Comparison of ENCODE assay signal across 1 cellular context in the genomic region with DNA sequence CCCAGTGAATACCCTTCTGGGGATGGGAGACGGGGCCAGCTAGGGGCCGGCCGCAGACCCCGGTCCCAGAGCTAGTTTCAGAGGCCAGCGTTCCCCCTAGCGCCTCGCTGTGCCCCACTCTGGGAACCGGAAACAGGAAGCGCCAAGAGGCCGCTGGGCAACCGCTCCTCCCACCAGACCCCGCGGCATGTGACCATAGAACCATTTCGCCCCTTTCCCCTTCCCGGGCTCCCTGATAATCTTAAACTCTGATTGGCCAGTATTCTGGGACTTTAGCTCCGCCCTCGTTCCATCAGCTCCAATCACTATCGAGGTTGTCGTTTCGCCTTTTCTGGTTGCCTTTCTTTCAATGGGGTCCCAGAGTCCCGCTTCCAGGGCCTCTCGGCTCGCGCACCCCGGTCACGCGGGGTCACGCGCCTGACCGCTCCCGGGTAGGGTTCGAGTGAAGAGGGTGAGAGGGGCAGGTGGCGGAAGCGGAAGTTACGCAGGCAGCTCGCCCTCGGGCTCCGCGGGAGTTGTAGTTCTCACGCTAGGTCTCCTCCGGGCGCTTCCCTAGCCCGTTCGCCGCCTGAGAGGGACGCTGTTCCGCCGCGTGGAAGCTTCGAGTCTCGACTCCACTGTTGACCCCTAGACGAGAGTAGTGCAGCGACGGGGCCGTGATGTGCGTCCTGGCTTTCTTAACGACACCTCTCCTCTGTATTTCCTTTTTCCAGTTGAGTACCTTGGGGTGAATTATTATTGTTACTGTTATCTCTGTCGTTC.
TF ChIP-seq lines count a peak whose summit lies in the region.

A gene (minus strand): TSS at position 121 of the 762 bp plus-strand sequence. CDS start 3,241 bp downstream, outside the sequence.

TF ChIP-seq in GM23338, 12 proteins besides CTCF, POLR2A, EP300 and RAD21:
- TF ChIP-seq JUNB (IDR thresholded peaks at IDR 0.05; ENCODE audit: unreplicated experiment): no peak
- peak; percentile 70 for TF ChIP-seq POLR2AphosphoS5 (IDR thresholded peaks at IDR 0.05; ENCODE audit: low read depth)
- TF ChIP-seq, protein P1, sequence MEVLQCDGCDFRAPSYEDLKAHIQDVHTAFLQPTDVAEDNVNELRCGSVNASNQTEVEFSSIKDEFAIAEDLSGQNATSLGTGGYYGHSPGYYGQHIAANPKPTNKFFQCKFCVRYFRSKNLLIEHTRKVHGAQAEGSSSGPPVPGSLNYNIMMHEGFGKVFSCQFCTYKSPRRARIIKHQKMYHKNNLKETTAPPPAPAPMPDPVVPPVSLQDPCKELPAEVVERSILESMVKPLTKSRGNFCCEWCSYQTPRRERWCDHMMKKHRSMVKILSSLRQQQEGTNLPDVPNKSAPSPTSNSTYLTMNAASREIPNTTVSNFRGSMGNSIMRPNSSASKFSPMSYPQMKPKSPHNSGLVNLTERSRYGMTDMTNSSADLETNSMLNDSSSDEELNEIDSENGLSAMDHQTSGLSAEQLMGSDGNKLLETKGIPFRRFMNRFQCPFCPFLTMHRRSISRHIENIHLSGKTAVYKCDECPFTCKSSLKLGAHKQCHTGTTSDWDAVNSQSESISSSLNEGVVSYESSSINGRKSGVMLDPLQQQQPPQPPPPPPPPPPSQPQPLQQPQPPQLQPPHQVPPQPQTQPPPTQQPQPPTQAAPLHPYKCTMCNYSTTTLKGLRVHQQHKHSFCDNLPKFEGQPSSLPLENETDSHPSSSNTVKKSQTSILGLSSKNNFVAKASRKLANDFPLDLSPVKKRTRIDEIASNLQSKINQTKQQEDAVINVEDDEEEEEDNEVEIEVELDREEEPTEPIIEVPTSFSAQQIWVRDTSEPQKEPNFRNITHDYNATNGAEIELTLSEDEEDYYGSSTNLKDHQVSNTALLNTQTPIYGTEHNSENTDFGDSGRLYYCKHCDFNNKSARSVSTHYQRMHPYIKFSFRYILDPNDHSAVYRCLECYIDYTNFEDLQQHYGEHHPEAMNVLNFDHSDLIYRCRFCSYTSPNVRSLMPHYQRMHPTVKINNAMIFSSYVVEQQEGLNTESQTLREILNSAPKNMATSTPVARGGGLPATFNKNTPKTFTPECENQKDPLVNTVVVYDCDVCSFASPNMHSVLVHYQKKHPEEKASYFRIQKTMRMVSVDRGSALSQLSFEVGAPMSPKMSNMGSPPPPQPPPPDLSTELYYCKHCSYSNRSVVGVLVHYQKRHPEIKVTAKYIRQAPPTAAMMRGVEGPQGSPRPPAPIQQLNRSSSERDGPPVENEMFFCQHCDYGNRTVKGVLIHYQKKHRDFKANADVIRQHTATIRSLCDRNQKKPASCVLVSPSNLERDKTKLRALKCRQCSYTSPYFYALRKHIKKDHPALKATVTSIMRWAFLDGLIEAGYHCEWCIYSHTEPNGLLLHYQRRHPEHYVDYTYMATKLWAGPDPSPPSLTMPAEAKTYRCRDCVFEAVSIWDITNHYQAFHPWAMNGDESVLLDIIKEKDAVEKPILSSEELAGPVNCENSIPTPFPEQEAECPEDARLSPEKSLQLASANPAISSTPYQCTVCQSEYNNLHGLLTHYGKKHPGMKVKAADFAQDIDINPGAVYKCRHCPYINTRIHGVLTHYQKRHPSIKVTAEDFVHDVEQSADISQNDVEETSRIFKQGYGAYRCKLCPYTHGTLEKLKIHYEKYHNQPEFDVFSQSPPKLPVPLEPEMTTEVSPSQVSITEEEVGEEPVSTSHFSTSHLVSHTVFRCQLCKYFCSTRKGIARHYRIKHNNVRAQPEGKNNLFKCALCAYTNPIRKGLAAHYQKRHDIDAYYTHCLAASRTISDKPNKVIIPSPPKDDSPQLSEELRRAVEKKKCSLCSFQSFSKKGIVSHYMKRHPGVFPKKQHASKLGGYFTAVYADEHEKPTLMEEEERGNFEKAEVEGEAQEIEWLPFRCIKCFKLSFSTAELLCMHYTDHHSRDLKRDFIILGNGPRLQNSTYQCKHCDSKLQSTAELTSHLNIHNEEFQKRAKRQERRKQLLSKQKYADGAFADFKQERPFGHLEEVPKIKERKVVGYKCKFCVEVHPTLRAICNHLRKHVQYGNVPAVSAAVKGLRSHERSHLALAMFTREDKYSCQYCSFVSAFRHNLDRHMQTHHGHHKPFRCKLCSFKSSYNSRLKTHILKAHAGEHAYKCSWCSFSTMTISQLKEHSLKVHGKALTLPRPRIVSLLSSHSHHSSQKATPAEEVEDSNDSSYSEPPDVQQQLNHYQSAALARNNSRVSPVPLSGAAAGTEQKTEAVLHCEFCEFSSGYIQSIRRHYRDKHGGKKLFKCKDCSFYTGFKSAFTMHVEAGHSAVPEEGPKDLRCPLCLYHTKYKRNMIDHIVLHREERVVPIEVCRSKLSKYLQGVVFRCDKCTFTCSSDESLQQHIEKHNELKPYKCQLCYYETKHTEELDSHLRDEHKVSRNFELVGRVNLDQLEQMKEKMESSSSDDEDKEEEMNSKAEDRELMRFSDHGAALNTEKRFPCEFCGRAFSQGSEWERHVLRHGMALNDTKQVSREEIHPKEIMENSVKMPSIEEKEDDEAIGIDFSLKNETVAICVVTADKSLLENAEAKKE (CRISPR knock-in tag; IDR thresholded peaks at IDR 0.05): no peak
- no peak for TF ChIP-seq STAT1 (IDR thresholded peaks at IDR 0.05; ENCODE audit: unreplicated experiment)
- no peak for TF ChIP-seq ZNF114 (CRISPR knock-in tag; IDR thresholded peaks at IDR 0.05)
- TF ChIP-seq ZNF331 (CRISPR knock-in tag; IDR thresholded peaks at IDR 0.05; ENCODE audit: low read depth): no peak
- peak; percentile 94 for TF ChIP-seq CREB1 (CRISPR knock-in tag; IDR thresholded peaks at IDR 0.05; ENCODE audit: low read depth)
- TF ChIP-seq, protein P2, sequence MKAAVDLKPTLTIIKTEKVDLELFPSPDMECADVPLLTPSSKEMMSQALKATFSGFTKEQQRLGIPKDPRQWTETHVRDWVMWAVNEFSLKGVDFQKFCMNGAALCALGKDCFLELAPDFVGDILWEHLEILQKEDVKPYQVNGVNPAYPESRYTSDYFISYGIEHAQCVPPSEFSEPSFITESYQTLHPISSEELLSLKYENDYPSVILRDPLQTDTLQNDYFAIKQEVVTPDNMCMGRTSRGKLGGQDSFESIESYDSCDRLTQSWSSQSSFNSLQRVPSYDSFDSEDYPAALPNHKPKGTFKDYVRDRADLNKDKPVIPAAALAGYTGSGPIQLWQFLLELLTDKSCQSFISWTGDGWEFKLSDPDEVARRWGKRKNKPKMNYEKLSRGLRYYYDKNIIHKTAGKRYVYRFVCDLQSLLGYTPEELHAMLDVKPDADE (IDR thresholded peaks at IDR 0.05): peak; percentile 90
- TF ChIP-seq, protein P3, sequence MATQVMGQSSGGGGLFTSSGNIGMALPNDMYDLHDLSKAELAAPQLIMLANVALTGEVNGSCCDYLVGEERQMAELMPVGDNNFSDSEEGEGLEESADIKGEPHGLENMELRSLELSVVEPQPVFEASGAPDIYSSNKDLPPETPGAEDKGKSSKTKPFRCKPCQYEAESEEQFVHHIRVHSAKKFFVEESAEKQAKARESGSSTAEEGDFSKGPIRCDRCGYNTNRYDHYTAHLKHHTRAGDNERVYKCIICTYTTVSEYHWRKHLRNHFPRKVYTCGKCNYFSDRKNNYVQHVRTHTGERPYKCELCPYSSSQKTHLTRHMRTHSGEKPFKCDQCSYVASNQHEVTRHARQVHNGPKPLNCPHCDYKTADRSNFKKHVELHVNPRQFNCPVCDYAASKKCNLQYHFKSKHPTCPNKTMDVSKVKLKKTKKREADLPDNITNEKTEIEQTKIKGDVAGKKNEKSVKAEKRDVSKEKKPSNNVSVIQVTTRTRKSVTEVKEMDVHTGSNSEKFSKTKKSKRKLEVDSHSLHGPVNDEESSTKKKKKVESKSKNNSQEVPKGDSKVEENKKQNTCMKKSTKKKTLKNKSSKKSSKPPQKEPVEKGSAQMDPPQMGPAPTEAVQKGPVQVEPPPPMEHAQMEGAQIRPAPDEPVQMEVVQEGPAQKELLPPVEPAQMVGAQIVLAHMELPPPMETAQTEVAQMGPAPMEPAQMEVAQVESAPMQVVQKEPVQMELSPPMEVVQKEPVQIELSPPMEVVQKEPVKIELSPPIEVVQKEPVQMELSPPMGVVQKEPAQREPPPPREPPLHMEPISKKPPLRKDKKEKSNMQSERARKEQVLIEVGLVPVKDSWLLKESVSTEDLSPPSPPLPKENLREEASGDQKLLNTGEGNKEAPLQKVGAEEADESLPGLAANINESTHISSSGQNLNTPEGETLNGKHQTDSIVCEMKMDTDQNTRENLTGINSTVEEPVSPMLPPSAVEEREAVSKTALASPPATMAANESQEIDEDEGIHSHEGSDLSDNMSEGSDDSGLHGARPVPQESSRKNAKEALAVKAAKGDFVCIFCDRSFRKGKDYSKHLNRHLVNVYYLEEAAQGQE (IDR thresholded peaks at IDR 0.05; ENCODE audit: unreplicated experiment): no peak
- no peak for TF ChIP-seq EZH2 (IDR thresholded peaks at IDR 0.05; ENCODE audit: low read depth, unreplicated experiment)
- TF ChIP-seq EZH2phosphoT487 (IDR thresholded peaks at IDR 0.05; ENCODE audit: unreplicated experiment): no peak
- no peak for TF ChIP-seq NANOG (IDR thresholded peaks at IDR 0.05; ENCODE audit: borderline replicate concordance)
